8 cellular contexts compared by ENCODE assay signal in the genomic region with DNA sequence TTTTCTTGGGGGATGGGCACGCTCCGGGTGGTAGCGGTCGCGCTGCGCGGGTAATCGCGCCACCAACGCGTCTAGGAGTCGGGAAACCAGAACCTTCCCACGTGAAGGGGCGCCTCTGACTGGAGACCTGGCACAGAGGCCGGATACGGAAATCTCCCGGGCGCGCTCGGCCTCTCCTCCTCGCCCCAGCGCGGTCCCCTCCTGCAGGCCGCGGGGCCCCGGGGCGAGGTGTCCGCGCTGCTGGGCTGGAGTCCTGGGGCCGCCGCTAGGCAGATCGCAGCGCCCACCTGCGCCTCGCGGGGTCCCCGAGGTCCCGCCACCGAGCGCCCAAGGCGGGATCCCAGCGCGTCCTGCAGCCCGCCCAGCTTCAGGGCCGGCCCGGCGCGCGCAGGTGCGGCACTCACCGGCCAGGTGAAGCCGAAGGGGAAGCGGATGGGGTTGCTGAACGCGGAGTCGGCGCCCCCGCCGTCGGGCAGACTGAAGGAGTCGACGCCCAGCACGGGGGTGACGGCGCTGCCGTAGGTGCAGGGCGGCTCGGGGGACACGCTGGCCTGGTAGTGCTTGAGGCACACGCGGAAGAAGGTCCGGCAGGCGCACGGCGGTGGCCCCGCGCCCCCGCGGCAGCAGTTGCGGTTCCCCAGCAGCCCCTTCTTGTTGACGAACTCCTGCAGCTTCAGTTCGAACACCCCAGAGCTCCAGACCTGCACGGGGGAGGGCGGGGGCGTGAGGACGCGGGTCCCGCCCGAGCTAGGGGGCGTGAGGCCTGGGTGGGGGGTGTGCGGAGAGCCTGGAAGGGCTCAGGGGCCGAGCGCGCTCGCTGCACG. TPM values are rescaled to one million over a fixed set of nuclear protein-coding genes. Genes with fewer than 3 reads are reported as not detected.
A peak's percentile ranks its signal among the peaks of the same experiment; 100 is the strongest.
DNase-seq lines count a peak whose midpoint lies in the region; TF ChIP-seq lines count a peak whose summit lies in the region.

No MANE protein-coding gene starts in this region.

- intact Hi-C loops in A673 (cut with micrococcal nuclease; ENCODE audit: unreplicated experiment): no loop called here
- intact Hi-C loops in posterior vena cava (cut with DNase I): loop anchor here in 1 of 2 donors (10.0 kb wide), 1 partner anchor 85 kb away; no protein-coding TSS in a partner anchor

- no peak overlapping the region for H3K9ac ChIP-seq in HUES48 (ENCODE audit: low read depth, low read length)
- H3K9ac ChIP-seq in mucosa of stomach (ENCODE audit: low read length): peak overlapping the region; percentile 58

- POLR2A ChIA-PET in A673 (lab: Charles Lee; ENCODE audit: low non-redundant PET): no interaction called here

- TF ChIP-seq CTCF in A673 (conservative IDR thresholded peaks at IDR 0.05; ENCODE audit: low read depth, low read length) (no peak), cardiac fibroblast (IDR thresholded peaks at IDR 0.05; ENCODE audit: low read depth, low read length) (no peak), BE2C (IDR thresholded peaks at IDR 0.05; ENCODE audit: low read depth, low read length) (no peak)

- no peak overlapping the region for H3K27ac ChIP-seq in A673 (ENCODE audit: low read depth, low read length, poor library complexity, severe bottlenecking)
- no peak overlapping the region for H3K27ac ChIP-seq in HUES48 (ENCODE audit: low read depth, low read length)

- H3K27me3 ChIP-seq in A673 (replicated peaks; ENCODE audit: insufficient read depth, low read depth, low read length, poor library complexity) (peaks cover 58% of the 10 kb centered on the region), HUES48 (ENCODE audit: control insufficient read depth, insufficient read depth, low read length) (peaks cover 86% of the 10 kb centered on the region), mucosa of stomach (ENCODE audit: control insufficient read depth, insufficient read depth, low read length) (peaks cover 80% of the 10 kb centered on the region), BE2C (peaks cover 72% of the 10 kb centered on the region)

- no peaks in the 10 kb centered on the region for H3K9me3 ChIP-seq in A673 (ENCODE audit: low read depth, low read length, poor library complexity, severe bottlenecking)
- no peaks in the 10 kb centered on the region for H3K9me3 ChIP-seq in HUES48 (ENCODE audit: control insufficient read depth, insufficient read depth, low read length)
- no peaks in the 10 kb centered on the region for H3K9me3 ChIP-seq in mucosa of stomach (ENCODE audit: control insufficient read depth, low read length)
- H3K9me3 ChIP-seq in BE2C: no peaks in the 10 kb centered on the region

- H3K4me1 ChIP-seq in A673 (ENCODE audit: insufficient read depth, low read length, poor library complexity, severe bottlenecking): peaks cover 32% of the 10 kb centered on the region
- peaks cover 46% of the 10 kb centered on the region for H3K4me1 ChIP-seq in HUES48 (ENCODE audit: control insufficient read depth, insufficient read depth, low read length)
- peaks cover 44% of the 10 kb centered on the region for H3K4me1 ChIP-seq in mucosa of stomach (ENCODE audit: control insufficient read depth, insufficient read depth, low read length)
- H3K4me1 ChIP-seq in BE2C: peaks cover 11% of the 10 kb centered on the region; the same call in 1 of the 2 replicates

- H3K36me3 ChIP-seq in A673 (ENCODE audit: insufficient read depth, low read length, poor library complexity, severe bottlenecking) (no peaks in the 10 kb centered on the region), HUES48 (ENCODE audit: control insufficient read depth, insufficient read depth, low read length) (peaks cover 8% of the 10 kb centered on the region), mucosa of stomach (ENCODE audit: control insufficient read depth, insufficient read depth, low read length) (no peaks in the 10 kb centered on the region), BE2C (no peaks in the 10 kb centered on the region)

- DNase-seq in A673 (ENCODE audit: low spot score) (no peak), cardiac fibroblast (ENCODE audit: low read depth in 2 of 2) (no peak), AML-193 (lab: John Stamatoyannopoulos, UW) (no peak), posterior vena cava (ENCODE audit: low spot score) (no peak), BE2C (no peak)
- DNase-seq in activated CD4-positive, alpha-beta T cell treated with anti-CD3 and anti-CD28 coated beads for 48 hours: no peak

- no TSS peak for BruUV-seq in A673 (replicated peaks; lab: Mats Ljungman, UMichigan)

- CTCF ChIA-PET in A673 (lab: Charles Lee): no interaction called here

- H3K4me3 ChIP-seq in A673 (ENCODE audit: low read depth, low read length, poor library complexity, severe bottlenecking) (peak overlapping the region; percentile 76), HUES48 (ENCODE audit: low read depth, low read length) (peak overlapping the region; percentile 56), cardiac fibroblast (replicated peaks in 1 of 2; ENCODE audit: low read depth in 2 of 2, low read length in 2 of 2) (peak overlapping the region; percentile 39 to 62), mucosa of stomach (ENCODE audit: low read length) (no peak overlapping the region), BE2C (ENCODE audit: low read depth, low read length) (no peak overlapping the region; the same call in 1 of the 2 replicates)

RNA-seq across cellular contexts. Expression of gene DLL1, which starts 1.6 kb away (rescaled TPM):
- total RNA-seq in A673 (2021): 1.1 and 1.2 TPM in 2 replicates
- 10 to 100 TPM in 1 of 2 donors, 1 to 10 TPM in 1; 9.6 to 14.1 TPM for total RNA-seq in posterior vena cava
- polyA plus RNA-seq in BE2C (2012; ENCODE audit: insufficient read depth, insufficient read length, low read depth): 0.37 TPM

RNA-seq across cellular contexts. Expression of gene FAM120B, which starts 17.2 kb away (rescaled TPM):
- total RNA-seq in A673 (2021): 30.3 and 31.6 TPM in 2 replicates
- 10 to 100 TPM; 18.7 to 25.3 TPM for total RNA-seq in posterior vena cava
- polyA plus RNA-seq in BE2C (2012; ENCODE audit: insufficient read depth, insufficient read length, low read depth): 32.9 TPM

Comparison
In these comparisons a context has a peak if more than half of its experiments do, and no peak if none do; other contexts are left out.
1. H3K4me3 ChIP-seq: peak in A673 (single experiment), HUES48 (single experiment) and cardiac fibroblast (2 of 2); none in mucosa of stomach (single experiment) and BE2C (single experiment).